Comparison of ENCODE assay signal across 21 cellular contexts in genomic region chr13:72536668-72537399, GRCh38.
DNase-seq lines count a peak whose midpoint lies in the region; ATAC-seq, FAIRE-seq and TF ChIP-seq lines count a peak whose summit lies in the region.
"Had no signal": no experiment of that assay in that cellular context is flagged by ENCODE, and none has a peak within 500 bp of the region (broad histone marks: within the 10 kb centered on the region; RNA-seq: fewer than 3 reads in every experiment).

No MANE protein-coding gene starts in this region.

- 19 to 21% methylated on average over 11 of the region's 11 CpGs for WGBS in pancreas, 2 donors

- H3K4me3 ChIP-seq in kidney (ENCODE audit: low read length in 2 of 2), result peak overlapping the region; percentile 53 to 59
- peak overlapping the region in 2 of 4 donors; percentile 6 to 26 for H3K4me3 ChIP-seq in pancreas
- H3K4me3 ChIP-seq: gastroesophageal sphincter had no signal

- H3K4me3 Mint-ChIP-seq in WTC11, result no peak overlapping the region
- H3K4me3 Mint-ChIP-seq: activated naive CD4-positive, alpha-beta T cell treated with anti-CD3 and anti-CD28 coated beads, Interleukin-2, amount 50 U/mL, for 24 hours; immature natural killer cell had no signal

- no peak overlapping the region for H3K9ac ChIP-seq in kidney (ENCODE audit: low read length in 2 of 2)

- H3K27ac ChIP-seq in VCaP (peak overlapping the region; percentile 46), kidney (ENCODE audit: low read depth in 2 of 2, low read length in 2 of 2) (peak overlapping the region; percentile 26 to 74), pancreas (no peak overlapping the region)
- H3K27ac ChIP-seq: gastroesophageal sphincter had no signal

- H3K9me3 Mint-ChIP-seq in WTC11, result no peaks in the 10 kb centered on the region
- H3K9me3 Mint-ChIP-seq: activated naive CD4-positive, alpha-beta T cell treated with anti-CD3 and anti-CD28 coated beads, Interleukin-2, amount 50 U/mL, for 24 hours had no signal

- TF ChIP-seq CTCF in VCaP (conservative IDR thresholded peaks at IDR 0.05) (no peak), kidney (IDR thresholded peaks at IDR 0.05; ENCODE audit: borderline replicate concordance, extremely low read depth, insufficient read depth) (no peak), pancreas (IDR thresholded peaks at IDR 0.05) (no peak), WTC11 (IDR thresholded peaks at IDR 0.05) (no peak)

- ATAC-seq in pancreas, result peak in 3 of 4 donors; percentile 44 to 82 (median 66)
- no peak for ATAC-seq in WTC11
- ATAC-seq in GM18873 (IDR thresholded peaks at IDR 0.05; ENCODE audit: low FRiP score, unreplicated experiment), result no peak
- ATAC-seq: activated CD4-positive, CD25-positive, alpha-beta regulatory T cell treated with anti-CD3 and anti-CD28 coated beads, Interleukin-2, amount 50 U/mL, for 24 hours; gastroesophageal sphincter had no signal

- H3K36me3 Mint-ChIP-seq in WTC11, result no peaks in the 10 kb centered on the region
- H3K36me3 Mint-ChIP-seq: activated naive CD4-positive, alpha-beta T cell treated with anti-CD3 and anti-CD28 coated beads, Interleukin-2, amount 50 U/mL, for 24 hours; immature natural killer cell had no signal

- FAIRE-seq in kidney (lab: Jason Lieb, UNC) (no peak), pancreas (lab: Jason Lieb, UNC) (no peak)

- H3K9me3 ChIP-seq in kidney (ENCODE audit: control insufficient read depth in 1 of 2, low read length in 2 of 2) (no peaks in the 10 kb centered on the region), pancreas (no peaks in the 10 kb centered on the region)
- H3K9me3 ChIP-seq: BE2C, gastroesophageal sphincter had no signal

- peaks cover 7% of the 10 kb centered on the region for H3K4me1 Mint-ChIP-seq in WTC11
- H3K4me1 Mint-ChIP-seq: activated naive CD4-positive, alpha-beta T cell treated with anti-CD3 and anti-CD28 coated beads, Interleukin-2, amount 50 U/mL, for 24 hours; immature natural killer cell had no signal

- POLR2A ChIA-PET in WTC11 (lab: Charles Lee), result no interaction called here

- CTCF ChIA-PET in WTC11 (lab: Charles Lee), result interaction anchor here (0.6 to 1.0 kb wide), 2 partner anchors 19 to 272 kb away, joined by 3 to 6 read pairs; no protein-coding TSS in a partner anchor

- DNase-seq in DMS79 (lab: John Stamatoyannopoulos, UW), result peak; percentile 16
- no peak for DNase-seq in kidney
- DNase-seq in pancreas, result peak in 1 of 6 donors; percentile 49
- no peak for DNase-seq in DMS114 treated with DMSO at 0.1 percent for 48 hours (lab: John Stamatoyannopoulos, UW; ENCODE audit: unreplicated experiment)
- DNase-seq in WTC11 (ENCODE audit: low spot score), result no peak
- DNase-seq in NCI-H69 (lab: John Stamatoyannopoulos, UW), result no peak
- DNase-seq: activated CD8-positive, alpha-beta memory T cell treated with anti-CD3 and anti-CD28 coated beads, Interleukin-2, amount 50 U/mL, for 4 hours; BE2C; DMS153; GOT3; immature natural killer cell; NCI-H2107; NK-92 treated with Interleukin-12 subunit alpha and Interleukin-12 subunit beta, amount 100 ng/mL, for 24 hours; retina; stimulated activated CD4-positive, alpha-beta T cell treated with anti-CD3 and anti-CD28 coated beads, Interleukin-2, amount 100 ng/mL, for 48 hours; trophoblast cell had no signal

- intact Hi-C loops in kidney (cut with DNase I), result no loop called here
- intact Hi-C loops in pancreas (cut with DNase I), result no loop called here

- H3K4me1 ChIP-seq in kidney (ENCODE audit: control insufficient read depth in 1 of 2, insufficient read depth in 1 of 2, low read depth in 1 of 2, low read length in 2 of 2), result peaks cover 0 to 7% of the 10 kb centered on the region in 2 donors
- peaks cover 0 to 11% (median 10%) of the 10 kb centered on the region in 3 donors for H3K4me1 ChIP-seq in pancreas
- H3K4me1 ChIP-seq: gastroesophageal sphincter had no signal

- H3K27me3 ChIP-seq in pancreas, result no peaks in the 10 kb centered on the region
- H3K27me3 ChIP-seq: BE2C, gastroesophageal sphincter had no signal

- H3K27ac Mint-ChIP-seq in WTC11, result no peak overlapping the region
- H3K27ac Mint-ChIP-seq: activated naive CD4-positive, alpha-beta T cell treated with anti-CD3 and anti-CD28 coated beads, Interleukin-2, amount 50 U/mL, for 24 hours; immature natural killer cell had no signal

- H3K27me3 Mint-ChIP-seq in WTC11 (ENCODE audit: low read depth), result peaks cover 7% of the 10 kb centered on the region; the same call in 1 of the 2 replicates
- H3K27me3 Mint-ChIP-seq: activated naive CD4-positive, alpha-beta T cell treated with anti-CD3 and anti-CD28 coated beads, Interleukin-2, amount 50 U/mL, for 24 hours had no signal

- H3K36me3 ChIP-seq in kidney (ENCODE audit: control insufficient read depth in 1 of 2, insufficient read depth in 2 of 2, low read length in 2 of 2) (no peaks in the 10 kb centered on the region), pancreas (no peaks in the 10 kb centered on the region)
- H3K36me3 ChIP-seq: BE2C, gastroesophageal sphincter had no signal

TF ChIP-seq in WTC11, 78 proteins besides CTCF, POLR2A, EP300 and RAD21:
- TF ChIP-seq ZNF263 (CRISPR knock-in tag; IDR thresholded peaks at IDR 0.05; ENCODE audit: low read depth) (no peak), FOXP4 (CRISPR knock-in tag; IDR thresholded peaks at IDR 0.05) (no peak)

Comparison
In these comparisons a context has a peak if more than half of its experiments do, and no peak if none do; other contexts are left out.
1. H3K27ac ChIP-seq: peak in VCaP (single experiment) and kidney (2 of 2); none in pancreas (0 of 4).
2. ATAC-seq: peak in pancreas (3 of 4); none in WTC11 (single experiment) and GM18873 (single experiment).